In the genomic region with DNA sequence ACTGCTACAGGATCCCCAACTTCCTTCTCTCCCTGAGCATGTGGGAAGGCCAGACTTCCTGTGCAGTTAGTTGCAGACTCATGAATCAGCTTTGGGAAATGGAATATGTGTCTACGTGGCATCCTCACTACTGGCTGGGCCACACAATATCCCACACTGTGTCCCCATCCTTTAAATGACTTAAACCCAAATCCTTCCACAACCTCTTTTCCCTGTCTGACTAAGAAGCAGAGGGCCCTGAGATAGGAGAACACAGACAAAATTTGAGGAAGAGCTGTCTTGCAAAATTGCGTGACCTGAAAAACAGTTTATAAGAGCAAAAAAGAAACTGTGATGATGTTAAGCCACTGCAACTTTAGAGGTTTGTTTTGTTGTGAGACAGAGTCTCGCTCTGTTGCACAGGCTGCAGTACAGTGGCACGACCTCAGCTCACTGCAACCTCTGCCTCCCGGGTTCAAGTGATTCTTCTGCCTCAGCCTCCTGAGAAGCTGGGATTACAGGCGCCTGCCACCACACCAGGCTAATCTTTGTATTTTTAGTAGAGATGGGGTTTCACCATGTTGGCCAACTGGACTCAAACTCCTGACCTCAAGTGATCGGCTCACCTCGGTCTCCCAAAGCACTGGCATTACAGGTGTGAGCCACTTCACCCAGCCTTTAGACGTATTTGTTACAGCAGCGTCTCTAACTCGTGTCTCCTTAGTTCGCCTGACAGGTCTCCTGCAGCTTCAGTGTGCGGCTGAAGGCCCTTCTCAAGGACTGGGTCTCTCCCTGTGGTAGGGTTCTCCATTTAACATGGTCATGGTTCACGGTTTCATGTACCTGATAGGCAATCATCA, we compare ENCODE assay signal across 1 cellular context.
TF ChIP-seq lines count a peak whose summit lies in the region.

No MANE protein-coding gene starts in this region.

TF ChIP-seq in HepG2, 621 proteins besides CTCF, POLR2A, EP300 and RAD21 (continued from another document):
- TF ChIP-seq LRRFIP1 (CRISPR knock-in tag; conservative IDR thresholded peaks at IDR 0.05) (no peak), STAT6 (CRISPR knock-in tag; IDR thresholded peaks at IDR 0.05; ENCODE audit: borderline replicate concordance) (no peak), ZNF816 (CRISPR knock-in tag; IDR thresholded peaks at IDR 0.05; ENCODE audit: borderline replicate concordance) (no peak), ARNT (IDR thresholded peaks at IDR 0.05) (no peak), TOPORS (CRISPR knock-in tag; IDR thresholded peaks at IDR 0.05) (no peak), MBNL3 (CRISPR knock-in tag; conservative IDR thresholded peaks at IDR 0.05) (no peak), ATF7-NPFF (CRISPR knock-in tag; IDR thresholded peaks at IDR 0.05; ENCODE audit: low read depth) (no peak), KDM3A (CRISPR knock-in tag; IDR thresholded peaks at IDR 0.05; ENCODE audit: low read depth) (no peak), ZNF251 (CRISPR knock-in tag; IDR thresholded peaks at IDR 0.05) (no peak), FOSL1 (CRISPR knock-in tag; IDR thresholded peaks at IDR 0.05; ENCODE audit: borderline replicate concordance) (no peak), TP53 (CRISPR knock-in tag; conservative IDR thresholded peaks at IDR 0.05) (no peak), BCL3 (CRISPR knock-in tag; IDR thresholded peaks at IDR 0.05) (no peak), PHB2 (IDR thresholded peaks at IDR 0.05; ENCODE audit: partially characterized antibody) (no peak)
TF ChIP-seq in HepG2: peak in this region for 0.
